15 cellular contexts compared by ENCODE assay signal in the genomic region with DNA sequence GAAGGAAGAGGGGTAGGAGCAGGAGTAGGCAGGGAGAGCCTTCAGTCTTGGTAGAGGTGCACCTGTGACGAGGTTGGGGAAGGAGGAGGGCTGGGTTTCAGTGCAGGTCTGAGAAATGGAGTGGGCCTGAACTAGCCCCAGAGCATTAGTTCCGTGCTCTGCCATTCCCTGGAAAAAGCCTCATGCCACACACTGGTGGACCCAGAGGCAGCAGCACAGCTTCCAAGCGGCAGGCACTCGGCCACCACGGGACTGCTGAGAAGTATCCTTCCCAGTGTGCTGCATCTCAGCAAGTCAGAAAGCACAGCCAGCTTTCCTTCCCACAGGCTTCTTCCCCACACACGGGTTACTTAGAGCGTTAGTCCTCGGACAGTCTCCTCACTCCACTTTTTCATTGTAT.
DNase-seq lines count a peak whose midpoint lies in the region; ATAC-seq and TF ChIP-seq lines count a peak whose summit lies in the region.
"Had no signal": no experiment of that assay in that cellular context is flagged by ENCODE, and none has a peak within 500 bp of the region (broad histone marks: within the 10 kb centered on the region; RNA-seq: fewer than 3 reads in every experiment).

No MANE protein-coding gene starts in this region.

- H3K4ac ChIP-seq in trophoblast cell (ENCODE audit: low read depth, low read length), result no peak overlapping the region

- H3K79me1 ChIP-seq in trophoblast cell (ENCODE audit: low read length), result no peaks in the 10 kb centered on the region

- H3K27me3 ChIP-seq in cardiac muscle cell (no peaks in the 10 kb centered on the region), esophagus muscularis mucosa (no peaks in the 10 kb centered on the region), trophoblast cell (ENCODE audit: insufficient read depth, low read length) (no peaks in the 10 kb centered on the region)

- no TSS peak for BruUV-seq in Calu3 (replicated peaks; lab: Mats Ljungman, UMichigan)

- H3K9me3 ChIP-seq in cardiac muscle cell (ENCODE audit: low read depth) (no peaks in the 10 kb centered on the region), esophagus muscularis mucosa (no peaks in the 10 kb centered on the region), trophoblast cell (ENCODE audit: insufficient read depth, low read depth, low read length) (peaks cover 4% of the 10 kb centered on the region)

- H3K4me1 Mint-ChIP-seq in Calu3 (ENCODE audit: low read depth, unreplicated experiment), result no peaks in the 10 kb centered on the region
- H3K4me1 Mint-ChIP-seq: CD14-positive monocyte had no signal

- H4K8ac ChIP-seq in trophoblast cell (ENCODE audit: low read depth, low read length), result no peak overlapping the region

- peaks cover 3% of the 10 kb centered on the region for H3K4me1 ChIP-seq in cardiac muscle cell (ENCODE audit: low read depth)
- H3K4me1 ChIP-seq in esophagus muscularis mucosa, result no peaks in the 10 kb centered on the region
- H3K4me1 ChIP-seq in trophoblast cell (ENCODE audit: control insufficient read depth in 1 of 2, insufficient read depth in 2 of 2, low read length in 2 of 2), result peaks cover 2% of the 10 kb centered on the region in 2 experiments

- no peak for TF ChIP-seq EP300 in esophagus muscularis mucosa (IDR thresholded peaks at IDR 0.05)

- no peak overlapping the region for H3K4me3 Mint-ChIP-seq in Calu3 (ENCODE audit: low read depth, unreplicated experiment)
- H3K4me3 Mint-ChIP-seq: CD14-positive monocyte; CD8-positive, alpha-beta T cell had no signal

- H3K9ac ChIP-seq in trophoblast cell (ENCODE audit: low read length), result no peak overlapping the region

- no peak overlapping the region for H3K27ac Mint-ChIP-seq in Calu3 (ENCODE audit: unreplicated experiment)
- H3K27ac Mint-ChIP-seq: CD8-positive, alpha-beta T cell had no signal

- no peak for ATAC-seq in HG03025 (IDR thresholded peaks at IDR 0.05; ENCODE audit: low FRiP score, unreplicated experiment)
- no peak for ATAC-seq in HG03521 (IDR thresholded peaks at IDR 0.05; ENCODE audit: unreplicated experiment)
- ATAC-seq: CD8-positive, alpha-beta T cell had no signal

- no peak overlapping the region for H4K91ac ChIP-seq in trophoblast cell (ENCODE audit: low read depth, low read length)

- peaks cover 40% of the 10 kb centered on the region for H3K36me3 Mint-ChIP-seq in Calu3 (ENCODE audit: insufficient read depth, unreplicated experiment)
- H3K36me3 Mint-ChIP-seq: CD14-positive monocyte had no signal

- H3K4me3 ChIP-seq in cardiac muscle cell, result no peak overlapping the region
- no peak overlapping the region for H3K4me3 ChIP-seq in esophagus muscularis mucosa
- H3K4me3 ChIP-seq in trophoblast cell (ENCODE audit: low read depth, low read length), result no peak overlapping the region

- no peak for TF ChIP-seq POLR2A in esophagus muscularis mucosa (IDR thresholded peaks at IDR 0.05; ENCODE audit: low read depth)

- DNase-seq in cardiac muscle cell (ENCODE audit: low read depth in 1 of 2, low spot score in 1 of 2) (no peak), cardiac septum (ENCODE audit: low spot score) (no peak), esophagus muscularis mucosa (ENCODE audit: extremely low spot score) (peak; percentile 74), trophoblast cell (no peak), Calu3 (no peak)
- no peak for DNase-seq in stimulated activated CD4-positive, alpha-beta T cell treated with anti-CD3 and anti-CD28 coated beads, Interleukin-15, amount 100 ng/mL, for 24 hours
- DNase-seq: CD8-positive, alpha-beta T cell; COR-L47; DND-41; GDM1; HCEC 1CT had no signal

- CTCF ChIA-PET in Calu3 (lab: Charles Lee), result no interaction called here

- no peak overlapping the region for H2BK5ac ChIP-seq in trophoblast cell (ENCODE audit: low read depth, low read length, poor library complexity)

- H3K14ac ChIP-seq in trophoblast cell (ENCODE audit: low read length), result no peak overlapping the region

- H3K79me2 ChIP-seq in trophoblast cell (ENCODE audit: control insufficient read depth, insufficient read depth, low read length, poor library complexity), result no peaks in the 10 kb centered on the region

- 93% methylated on average over 8 of the region's 8 CpGs for WGBS in esophagus muscularis mucosa
- WGBS in trophoblast cell (ENCODE audit: extremely low coverage, insufficient coverage, insufficient read length), result no CpG with 5 or more reads among the region's 8 CpGs

- no peak overlapping the region for H2BK120ac ChIP-seq in trophoblast cell (ENCODE audit: insufficient read depth, low read length, poor library complexity)

- no peaks in the 10 kb centered on the region for H3K27me3 Mint-ChIP-seq in Calu3 (ENCODE audit: unreplicated experiment)

- no peaks in the 10 kb centered on the region for H3K9me3 Mint-ChIP-seq in Calu3 (ENCODE audit: low read depth, unreplicated experiment)
- H3K9me3 Mint-ChIP-seq: CD14-positive monocyte; CD8-positive, alpha-beta T cell had no signal

- H3K27ac ChIP-seq in cardiac muscle cell (peak overlapping the region; percentile 22), esophagus muscularis mucosa (replicated peaks in 1 of 4) (no peak overlapping the region), trophoblast cell (ENCODE audit: low read depth, low read length) (no peak overlapping the region)
- H3K27ac ChIP-seq: 22Rv1 had no signal

- H3K4me2 ChIP-seq in trophoblast cell (ENCODE audit: low read length), result no peak overlapping the region

- H2AFZ ChIP-seq in trophoblast cell (ENCODE audit: insufficient read depth, low read length, poor library complexity), result no peak overlapping the region

- H3K36me3 ChIP-seq in cardiac muscle cell (peaks cover 74% of the 10 kb centered on the region), esophagus muscularis mucosa (peaks cover 30 to 95% (median 69%) of the 10 kb centered on the region in 4 donors), trophoblast cell (ENCODE audit: control insufficient read depth in 1 of 2, insufficient read depth in 2 of 2, low read length in 2 of 2) (peaks cover 30 to 53% of the 10 kb centered on the region in 2 experiments)

- peak overlapping the region; percentile 33 for H3K18ac ChIP-seq in trophoblast cell (ENCODE audit: low read length)

- no peak overlapping the region for H2BK12ac ChIP-seq in trophoblast cell (ENCODE audit: low read length)

- H2AK5ac ChIP-seq in trophoblast cell (ENCODE audit: low read length), result no peak overlapping the region

- intact Hi-C loops in cardiac septum (cut with DNase I), result no loop called here
- intact Hi-C loops in esophagus muscularis mucosa (cut with DNase I), result no loop called here
- intact Hi-C loops in Calu3 (cut with micrococcal nuclease; ENCODE audit: unreplicated experiment), result no loop called here

- no peak for TF ChIP-seq CTCF in cardiac muscle cell (IDR thresholded peaks at IDR 0.05; ENCODE audit: low read depth, low read length)
- no peak for TF ChIP-seq CTCF in esophagus muscularis mucosa (IDR thresholded peaks at IDR 0.05)
- TF ChIP-seq CTCF in Calu3 (IDR thresholded peaks at IDR 0.05; ENCODE audit: unreplicated experiment), result no peak

- no peak overlapping the region for H4K12ac ChIP-seq in trophoblast cell (ENCODE audit: low read depth, low read length)

- H3K23ac ChIP-seq in trophoblast cell (ENCODE audit: low read length), result no peak overlapping the region
